1 cellular context compared by ENCODE assay signal in the genomic region with DNA sequence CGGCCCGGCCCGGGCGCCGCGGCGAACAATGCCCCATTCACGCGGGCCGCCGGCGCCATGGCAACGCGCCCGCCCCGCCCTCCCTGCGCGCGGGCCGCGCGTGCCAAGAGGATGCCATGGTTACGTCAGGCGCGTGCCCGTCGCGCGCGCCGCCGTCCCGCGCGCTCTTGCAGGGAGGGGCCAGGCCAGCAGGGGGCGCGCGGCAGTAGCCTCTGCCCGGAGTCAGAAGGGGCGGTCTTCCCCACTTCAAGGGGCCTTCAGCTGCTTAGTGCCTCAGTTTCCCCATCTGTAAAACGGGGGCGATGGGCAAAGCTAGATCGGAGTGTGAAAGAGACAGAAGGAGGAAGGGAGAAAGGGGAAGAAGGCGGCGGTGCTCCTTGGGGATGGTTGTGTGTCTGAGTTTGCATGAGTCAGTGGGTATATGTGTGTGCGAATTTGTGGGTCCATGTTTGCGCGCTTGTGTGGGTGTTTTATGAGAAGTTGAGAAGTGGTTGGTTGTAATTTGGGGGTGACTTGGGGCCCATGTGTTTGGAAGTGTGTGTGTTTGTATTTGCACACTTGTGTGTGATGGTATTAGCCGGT.
A peak's percentile ranks its signal among the peaks of the same experiment; 100 is the strongest.
TF ChIP-seq lines count a peak whose summit lies in the region.

No MANE protein-coding gene starts in this region.

TF ChIP-seq in K562, 482 proteins besides CTCF, POLR2A, EP300 and RAD21 (continued from another document and continues in another):
- TF ChIP-seq, protein P1, sequence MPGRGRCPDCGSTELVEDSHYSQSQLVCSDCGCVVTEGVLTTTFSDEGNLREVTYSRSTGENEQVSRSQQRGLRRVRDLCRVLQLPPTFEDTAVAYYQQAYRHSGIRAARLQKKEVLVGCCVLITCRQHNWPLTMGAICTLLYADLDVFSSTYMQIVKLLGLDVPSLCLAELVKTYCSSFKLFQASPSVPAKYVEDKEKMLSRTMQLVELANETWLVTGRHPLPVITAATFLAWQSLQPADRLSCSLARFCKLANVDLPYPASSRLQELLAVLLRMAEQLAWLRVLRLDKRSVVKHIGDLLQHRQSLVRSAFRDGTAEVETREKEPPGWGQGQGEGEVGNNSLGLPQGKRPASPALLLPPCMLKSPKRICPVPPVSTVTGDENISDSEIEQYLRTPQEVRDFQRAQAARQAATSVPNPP (IDR thresholded peaks at IDR 0.05; ENCODE audit: borderline replicate concordance, insufficient read depth, insufficient read length), result no peak
- no peak for TF ChIP-seq ZSCAN32 (CRISPR knock-in tag; IDR thresholded peaks at IDR 0.05)
- peak; percentile 75; the same call in 1 of the 2 replicates for TF ChIP-seq XRCC5 (IDR thresholded peaks at IDR 0.05; ENCODE audit: low read depth, low read length)
- TF ChIP-seq PHB (CRISPR knock-in tag; IDR thresholded peaks at IDR 0.05), result no peak
- TF ChIP-seq, protein P2, sequence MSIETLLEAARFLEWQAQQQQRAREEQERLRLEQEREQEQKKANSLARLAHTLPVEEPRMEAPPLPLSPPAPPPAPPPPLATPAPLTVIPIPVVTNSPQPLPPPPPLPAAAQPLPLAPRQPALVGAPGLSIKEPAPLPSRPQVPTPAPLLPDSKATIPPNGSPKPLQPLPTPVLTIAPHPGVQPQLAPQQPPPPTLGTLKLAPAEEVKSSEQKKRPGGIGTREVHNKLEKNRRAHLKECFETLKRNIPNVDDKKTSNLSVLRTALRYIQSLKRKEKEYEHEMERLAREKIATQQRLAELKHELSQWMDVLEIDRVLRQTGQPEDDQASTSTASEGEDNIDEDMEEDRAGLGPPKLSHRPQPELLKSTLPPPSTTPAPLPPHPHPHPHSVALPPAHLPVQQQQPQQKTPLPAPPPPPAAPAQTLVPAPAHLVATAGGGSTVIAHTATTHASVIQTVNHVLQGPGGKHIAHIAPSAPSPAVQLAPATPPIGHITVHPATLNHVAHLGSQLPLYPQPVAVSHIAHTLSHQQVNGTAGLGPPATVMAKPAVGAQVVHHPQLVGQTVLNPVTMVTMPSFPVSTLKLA (conservative IDR thresholded peaks at IDR 0.05), result peak in 1 of 2 experiments; percentile 40; a peak in 1 of 4 replicates
- TF ChIP-seq, protein P3, sequence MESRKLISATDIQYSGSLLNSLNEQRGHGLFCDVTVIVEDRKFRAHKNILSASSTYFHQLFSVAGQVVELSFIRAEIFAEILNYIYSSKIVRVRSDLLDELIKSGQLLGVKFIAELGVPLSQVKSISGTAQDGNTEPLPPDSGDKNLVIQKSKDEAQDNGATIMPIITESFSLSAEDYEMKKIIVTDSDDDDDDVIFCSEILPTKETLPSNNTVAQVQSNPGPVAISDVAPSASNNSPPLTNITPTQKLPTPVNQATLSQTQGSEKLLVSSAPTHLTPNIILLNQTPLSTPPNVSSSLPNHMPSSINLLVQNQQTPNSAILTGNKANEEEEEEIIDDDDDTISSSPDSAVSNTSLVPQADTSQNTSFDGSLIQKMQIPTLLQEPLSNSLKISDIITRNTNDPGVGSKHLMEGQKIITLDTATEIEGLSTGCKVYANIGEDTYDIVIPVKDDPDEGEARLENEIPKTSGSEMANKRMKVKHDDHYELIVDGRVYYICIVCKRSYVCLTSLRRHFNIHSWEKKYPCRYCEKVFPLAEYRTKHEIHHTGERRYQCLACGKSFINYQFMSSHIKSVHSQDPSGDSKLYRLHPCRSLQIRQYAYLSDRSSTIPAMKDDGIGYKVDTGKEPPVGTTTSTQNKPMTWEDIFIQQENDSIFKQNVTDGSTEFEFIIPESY (CRISPR knock-in tag; IDR thresholded peaks at IDR 0.05), result peak; percentile 71
- TF ChIP-seq HDAC2 (IDR thresholded peaks at IDR 0.05), result peak; percentile 15; the same call in 1 of the 2 replicates
- 0 out of 2 replicates have a peak, but pooled peaks have one; percentile 51 for TF ChIP-seq ZNF589 (CRISPR knock-in tag; IDR thresholded peaks at IDR 0.05; ENCODE audit: low read depth)
- peak; percentile 76; the same call in 1 of the 2 replicates for TF ChIP-seq ERF (CRISPR knock-in tag; IDR thresholded peaks at IDR 0.05)
- TF ChIP-seq, protein P4, sequence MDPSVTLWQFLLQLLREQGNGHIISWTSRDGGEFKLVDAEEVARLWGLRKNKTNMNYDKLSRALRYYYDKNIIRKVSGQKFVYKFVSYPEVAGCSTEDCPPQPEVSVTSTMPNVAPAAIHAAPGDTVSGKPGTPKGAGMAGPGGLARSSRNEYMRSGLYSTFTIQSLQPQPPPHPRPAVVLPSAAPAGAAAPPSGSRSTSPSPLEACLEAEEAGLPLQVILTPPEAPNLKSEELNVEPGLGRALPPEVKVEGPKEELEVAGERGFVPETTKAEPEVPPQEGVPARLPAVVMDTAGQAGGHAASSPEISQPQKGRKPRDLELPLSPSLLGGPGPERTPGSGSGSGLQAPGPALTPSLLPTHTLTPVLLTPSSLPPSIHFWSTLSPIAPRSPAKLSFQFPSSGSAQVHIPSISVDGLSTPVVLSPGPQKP (CRISPR knock-in tag; IDR thresholded peaks at IDR 0.05), result no peak
- TF ChIP-seq, protein P5, sequence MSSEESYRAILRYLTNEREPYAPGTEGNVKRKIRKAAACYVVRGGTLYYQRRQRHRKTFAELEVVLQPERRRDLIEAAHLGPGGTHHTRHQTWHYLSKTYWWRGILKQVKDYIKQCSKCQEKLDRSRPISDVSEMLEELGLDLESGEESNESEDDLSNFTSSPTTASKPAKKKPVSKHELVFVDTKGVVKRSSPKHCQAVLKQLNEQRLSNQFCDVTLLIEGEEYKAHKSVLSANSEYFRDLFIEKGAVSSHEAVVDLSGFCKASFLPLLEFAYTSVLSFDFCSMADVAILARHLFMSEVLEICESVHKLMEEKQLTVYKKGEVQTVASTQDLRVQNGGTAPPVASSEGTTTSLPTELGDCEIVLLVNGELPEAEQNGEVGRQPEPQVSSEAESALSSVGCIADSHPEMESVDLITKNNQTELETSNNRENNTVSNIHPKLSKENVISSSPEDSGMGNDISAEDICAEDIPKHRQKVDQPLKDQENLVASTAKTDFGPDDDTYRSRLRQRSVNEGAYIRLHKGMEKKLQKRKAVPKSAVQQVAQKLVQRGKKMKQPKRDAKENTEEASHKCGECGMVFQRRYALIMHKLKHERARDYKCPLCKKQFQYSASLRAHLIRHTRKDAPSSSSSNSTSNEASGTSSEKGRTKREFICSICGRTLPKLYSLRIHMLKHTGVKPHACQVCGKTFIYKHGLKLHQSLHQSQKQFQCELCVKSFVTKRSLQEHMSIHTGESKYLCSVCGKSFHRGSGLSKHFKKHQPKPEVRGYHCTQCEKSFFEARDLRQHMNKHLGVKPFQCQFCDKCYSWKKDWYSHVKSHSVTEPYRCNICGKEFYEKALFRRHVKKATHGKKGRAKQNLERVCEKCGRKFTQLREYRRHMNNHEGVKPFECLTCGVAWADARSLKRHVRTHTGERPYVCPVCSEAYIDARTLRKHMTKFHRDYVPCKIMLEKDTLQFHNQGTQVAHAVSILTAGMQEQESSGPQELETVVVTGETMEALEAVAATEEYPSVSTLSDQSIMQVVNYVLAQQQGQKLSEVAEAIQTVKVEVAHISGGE (CRISPR knock-in tag; IDR thresholded peaks at IDR 0.05), result peak in 1 of 3 experiments; percentile 76; a peak in 2 of 6 replicates
- TF ChIP-seq, protein P6, sequence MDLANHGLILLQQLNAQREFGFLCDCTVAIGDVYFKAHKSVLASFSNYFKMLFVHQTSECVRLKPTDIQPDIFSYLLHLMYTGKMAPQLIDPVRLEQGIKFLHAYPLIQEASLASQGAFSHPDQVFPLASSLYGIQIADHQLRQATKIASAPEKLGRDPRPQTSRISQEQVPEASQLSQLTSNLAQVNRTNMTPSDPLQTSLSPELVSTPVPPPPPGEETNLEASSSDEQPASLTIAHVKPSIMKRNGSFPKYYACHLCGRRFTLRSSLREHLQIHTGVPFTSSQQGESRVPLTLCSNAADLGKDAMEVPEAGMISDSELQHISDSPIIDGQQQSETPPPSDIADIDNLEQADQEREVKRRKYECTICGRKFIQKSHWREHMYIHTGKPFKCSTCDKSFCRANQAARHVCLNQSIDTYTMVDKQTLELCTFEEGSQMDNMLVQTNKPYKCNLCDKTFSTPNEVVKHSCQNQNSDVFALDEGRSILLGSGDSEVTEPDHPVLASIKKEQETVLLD (IDR thresholded peaks at IDR 0.05), result 0 out of 2 replicates have a peak, but pooled peaks have one; percentile 60
- no peak for TF ChIP-seq ZNF507 (tag; conservative IDR thresholded peaks at IDR 0.05)
- TF ChIP-seq ZNF175 (CRISPR knock-in tag; IDR thresholded peaks at IDR 0.05; ENCODE audit: low read depth), result peak; percentile 80
- no peak for TF ChIP-seq HDAC3 (IDR thresholded peaks at IDR 0.05; ENCODE audit: borderline replicate concordance, partially characterized antibody)
- peak; percentile 37; the same call in 1 of the 2 replicates for TF ChIP-seq ELF4 (CRISPR knock-in tag; IDR thresholded peaks at IDR 0.05)
- TF ChIP-seq, protein P7, sequence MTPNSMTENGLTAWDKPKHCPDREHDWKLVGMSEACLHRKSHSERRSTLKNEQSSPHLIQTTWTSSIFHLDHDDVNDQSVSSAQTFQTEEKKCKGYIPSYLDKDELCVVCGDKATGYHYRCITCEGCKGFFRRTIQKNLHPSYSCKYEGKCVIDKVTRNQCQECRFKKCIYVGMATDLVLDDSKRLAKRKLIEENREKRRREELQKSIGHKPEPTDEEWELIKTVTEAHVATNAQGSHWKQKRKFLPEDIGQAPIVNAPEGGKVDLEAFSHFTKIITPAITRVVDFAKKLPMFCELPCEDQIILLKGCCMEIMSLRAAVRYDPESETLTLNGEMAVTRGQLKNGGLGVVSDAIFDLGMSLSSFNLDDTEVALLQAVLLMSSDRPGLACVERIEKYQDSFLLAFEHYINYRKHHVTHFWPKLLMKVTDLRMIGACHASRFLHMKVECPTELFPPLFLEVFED (CRISPR knock-in tag; conservative IDR thresholded peaks at IDR 0.05), result no peak; the same call in 1 of the 2 replicates
- TF ChIP-seq, protein P8, sequence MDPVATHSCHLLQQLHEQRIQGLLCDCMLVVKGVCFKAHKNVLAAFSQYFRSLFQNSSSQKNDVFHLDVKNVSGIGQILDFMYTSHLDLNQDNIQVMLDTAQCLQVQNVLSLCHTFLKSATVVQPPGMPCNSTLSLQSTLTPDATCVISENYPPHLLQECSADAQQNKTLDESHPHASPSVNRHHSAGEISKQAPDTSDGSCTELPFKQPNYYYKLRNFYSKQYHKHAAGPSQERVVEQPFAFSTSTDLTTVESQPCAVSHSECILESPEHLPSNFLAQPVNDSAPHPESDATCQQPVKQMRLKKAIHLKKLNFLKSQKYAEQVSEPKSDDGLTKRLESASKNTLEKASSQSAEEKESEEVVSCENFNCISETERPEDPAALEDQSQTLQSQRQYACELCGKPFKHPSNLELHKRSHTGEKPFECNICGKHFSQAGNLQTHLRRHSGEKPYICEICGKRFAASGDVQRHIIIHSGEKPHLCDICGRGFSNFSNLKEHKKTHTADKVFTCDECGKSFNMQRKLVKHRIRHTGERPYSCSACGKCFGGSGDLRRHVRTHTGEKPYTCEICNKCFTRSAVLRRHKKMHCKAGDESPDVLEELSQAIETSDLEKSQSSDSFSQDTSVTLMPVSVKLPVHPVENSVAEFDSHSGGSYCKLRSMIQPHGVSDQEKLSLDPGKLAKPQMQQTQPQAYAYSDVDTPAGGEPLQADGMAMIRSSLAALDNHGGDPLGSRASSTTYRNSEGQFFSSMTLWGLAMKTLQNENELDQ (CRISPR knock-in tag; IDR thresholded peaks at IDR 0.05; ENCODE audit: borderline replicate concordance), result no peak
- TF ChIP-seq HDAC1 (IDR thresholded peaks at IDR 0.05), result no peak; a peak in 1 of 4 replicates
- TF ChIP-seq KLF16 (IDR thresholded peaks at IDR 0.05), result no peak
- no peak for TF ChIP-seq MCM2 (IDR thresholded peaks at IDR 0.05; ENCODE audit: low read depth)
- TF ChIP-seq MIER1 (IDR thresholded peaks at IDR 0.05; ENCODE audit: low read depth), result no peak
- TF ChIP-seq HNRNPL (IDR thresholded peaks at IDR 0.05; ENCODE audit: low read depth, low read length), result peak; percentile 77; the same call in 1 of the 2 replicates
- TF ChIP-seq PTBP1 (IDR thresholded peaks at IDR 0.05; ENCODE audit: low read depth, low read length), result no peak
- TF ChIP-seq, protein P9, sequence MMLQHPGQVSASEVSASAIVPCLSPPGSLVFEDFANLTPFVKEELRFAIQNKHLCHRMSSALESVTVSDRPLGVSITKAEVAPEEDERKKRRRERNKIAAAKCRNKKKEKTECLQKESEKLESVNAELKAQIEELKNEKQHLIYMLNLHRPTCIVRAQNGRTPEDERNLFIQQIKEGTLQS (IDR thresholded peaks at IDR 0.05), result no peak; the same call in 1 of the 2 replicates
- TF ChIP-seq, protein P9 (CRISPR knock-in tag; conservative IDR thresholded peaks at IDR 0.05), result peak; percentile 44; the same call in 1 of the 2 replicates
- TF ChIP-seq, protein P10, sequence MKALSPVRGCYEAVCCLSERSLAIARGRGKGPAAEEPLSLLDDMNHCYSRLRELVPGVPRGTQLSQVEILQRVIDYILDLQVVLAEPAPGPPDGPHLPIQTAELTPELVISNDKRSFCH (CRISPR knock-in tag; IDR thresholded peaks at IDR 0.05), result no peak
- TF ChIP-seq, protein P10 (tag; IDR thresholded peaks at IDR 0.05), result peak; percentile 36; the same call in 1 of the 2 replicates
- TF ChIP-seq SRSF7 (optimal IDR thresholded peaks at IDR 0.05; ENCODE audit: low read depth, low read length), result no peak
- TF ChIP-seq, protein P11, sequence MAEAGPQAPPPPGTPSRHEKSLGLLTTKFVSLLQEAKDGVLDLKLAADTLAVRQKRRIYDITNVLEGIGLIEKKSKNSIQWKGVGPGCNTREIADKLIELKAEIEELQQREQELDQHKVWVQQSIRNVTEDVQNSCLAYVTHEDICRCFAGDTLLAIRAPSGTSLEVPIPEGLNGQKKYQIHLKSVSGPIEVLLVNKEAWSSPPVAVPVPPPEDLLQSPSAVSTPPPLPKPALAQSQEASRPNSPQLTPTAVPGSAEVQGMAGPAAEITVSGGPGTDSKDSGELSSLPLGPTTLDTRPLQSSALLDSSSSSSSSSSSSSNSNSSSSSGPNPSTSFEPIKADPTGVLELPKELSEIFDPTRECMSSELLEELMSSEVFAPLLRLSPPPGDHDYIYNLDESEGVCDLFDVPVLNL (CRISPR knock-in tag; IDR thresholded peaks at IDR 0.05; ENCODE audit: low read depth), result 0 out of 2 replicates have a peak, but pooled peaks have one; percentile 53
- peak; percentile 79 for TF ChIP-seq SMAD4 (CRISPR knock-in tag; conservative IDR thresholded peaks at IDR 0.05)
- TF ChIP-seq ZNF347 (CRISPR knock-in tag; IDR thresholded peaks at IDR 0.05; ENCODE audit: low read depth), result no peak
- TF ChIP-seq FOSL1 (tag; conservative IDR thresholded peaks at IDR 0.05), result peak; percentile 51; the same call in 1 of the 2 replicates
- peak; percentile 23; the same call in 1 of the 2 replicates for TF ChIP-seq ARID1B (IDR thresholded peaks at IDR 0.05)
- no peak for TF ChIP-seq CREBBP (IDR thresholded peaks at IDR 0.05; ENCODE audit: low read depth, low read length)
- TF ChIP-seq, protein P12, sequence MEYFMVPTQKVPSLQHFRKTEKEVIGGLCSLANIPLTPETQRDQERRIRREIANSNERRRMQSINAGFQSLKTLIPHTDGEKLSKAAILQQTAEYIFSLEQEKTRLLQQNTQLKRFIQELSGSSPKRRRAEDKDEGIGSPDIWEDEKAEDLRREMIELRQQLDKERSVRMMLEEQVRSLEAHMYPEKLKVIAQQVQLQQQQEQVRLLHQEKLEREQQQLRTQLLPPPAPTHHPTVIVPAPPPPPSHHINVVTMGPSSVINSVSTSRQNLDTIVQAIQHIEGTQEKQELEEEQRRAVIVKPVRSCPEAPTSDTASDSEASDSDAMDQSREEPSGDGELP (CRISPR knock-in tag; IDR thresholded peaks at IDR 0.05; ENCODE audit: borderline replicate concordance), result peak; percentile 89
